Comparison of ENCODE assay signal across 14 cellular contexts in the genomic region with DNA sequence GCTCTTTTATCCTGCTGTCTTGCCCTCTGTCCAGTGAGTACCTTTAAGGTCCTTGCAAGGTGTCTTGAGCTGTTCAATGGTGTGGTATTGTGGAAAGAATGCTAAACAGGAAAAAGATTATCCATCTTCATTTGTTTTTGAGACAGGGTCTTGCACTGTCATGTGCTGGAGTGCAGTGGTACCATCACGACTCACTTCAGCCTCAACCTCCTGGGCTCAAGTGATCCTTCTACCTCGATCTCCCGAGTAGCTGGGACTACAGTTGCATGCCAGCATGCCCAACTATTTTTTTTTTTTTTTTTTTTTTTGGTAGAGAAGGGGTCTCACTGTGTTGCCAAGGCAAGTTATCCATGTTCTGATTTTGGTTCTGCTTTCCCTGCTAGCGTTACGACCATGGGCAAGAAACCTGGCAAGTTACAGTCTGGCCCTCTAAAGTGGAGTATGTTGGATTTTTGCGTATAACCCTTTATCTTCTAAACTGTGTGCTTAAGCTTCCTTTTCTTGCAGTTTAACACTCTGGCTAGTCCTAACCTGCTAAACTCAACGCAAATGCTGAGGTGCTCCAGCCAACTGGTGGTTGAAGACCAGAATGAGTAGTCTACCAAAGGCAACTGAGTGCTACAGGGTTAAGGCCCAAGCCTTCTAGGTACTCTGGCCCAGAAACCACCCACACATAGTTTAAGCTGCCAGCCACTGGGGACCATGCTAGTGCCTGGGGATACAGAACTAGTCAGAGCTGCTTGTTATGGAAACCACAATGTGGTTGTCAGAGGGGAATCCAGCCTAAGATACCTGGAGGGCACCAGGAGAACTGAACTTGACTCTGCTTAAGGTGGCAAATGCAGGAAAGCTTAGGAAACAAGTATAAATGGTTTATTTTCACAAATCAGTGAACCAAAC. TPM values are rescaled to one million over a fixed set of nuclear protein-coding genes. Genes with fewer than 3 reads are reported as not detected.
DNase-seq lines count a peak whose midpoint lies in the region; ATAC-seq, FAIRE-seq and TF ChIP-seq lines count a peak whose summit lies in the region.
"Had no signal": no experiment of that assay in that cellular context is flagged by ENCODE, and none has a peak within 500 bp of the region (broad histone marks: within the 10 kb centered on the region; RNA-seq: fewer than 3 reads in every experiment).

No MANE protein-coding gene starts in this region.

- TF ChIP-seq EP300 in HepG2 (IDR thresholded peaks at IDR 0.05; ENCODE audit: low read depth in 2 of 2, low read length in 2 of 2) (no peak), HepG2 (CRISPR knock-in tag; IDR thresholded peaks at IDR 0.05; ENCODE audit: borderline replicate concordance) (no peak)

- DNase-seq in HepG2 (ENCODE audit: low spot score) (no peak), right lobe of liver (no peak), RPMI7951 (ENCODE audit: low read depth) (peak; percentile 49), bronchial epithelial cell (ENCODE audit: low read depth) (peak; percentile 12), HEK293T (ENCODE audit: extremely low spot score) (no peak), spleen (no peak)
- DNase-seq: AML-193, brain microvascular endothelial cell, immature natural killer cell, psoas muscle, SIG-M5, stomach had no signal

- peaks cover 55% of the 10 kb centered on the region for H3K79me2 ChIP-seq in HepG2 (ENCODE audit: insufficient read depth, low read length)

- no peak for TF ChIP-seq RAD21 in HepG2 (CRISPR knock-in tag; IDR thresholded peaks at IDR 0.05)

- H4K20me1 ChIP-seq in HepG2 (ENCODE audit: insufficient read depth, low read length), result peaks cover 53% of the 10 kb centered on the region

- peaks cover 66% of the 10 kb centered on the region for H3K36me3 Mint-ChIP-seq in stimulated activated memory B cell treated with anti-CD40 and anti-IgM and Interleukin-4, amounts not matched to agents 10 μg/mL and 1 μg/mL and 100 μg/mL, for 72 hours

- no peaks in the 10 kb centered on the region for H3K9me3 Mint-ChIP-seq in stimulated activated memory B cell treated with anti-CD40 and anti-IgM and Interleukin-4, amounts not matched to agents 10 μg/mL and 1 μg/mL and 100 μg/mL, for 72 hours
- H3K9me3 Mint-ChIP-seq: immature natural killer cell had no signal

- FAIRE-seq in HepG2 (lab: Jason Lieb, UNC) (no peak), bronchial epithelial cell (lab: Jason Lieb, UNC) (peak; percentile 43)

- no peak overlapping the region for H3K4me3 ChIP-seq in HepG2 (replicated peaks in 1 of 3; ENCODE audit: insufficient read depth in 1 of 3, low read depth in 2 of 3, low read length in 3 of 3)
- H3K4me3 ChIP-seq in right lobe of liver, result no peak overlapping the region
- no peak overlapping the region for H3K4me3 ChIP-seq in bronchial epithelial cell (ENCODE audit: low read depth, low read length)
- no peak overlapping the region for H3K4me3 ChIP-seq in spleen
- H3K4me3 ChIP-seq: psoas muscle, stomach had no signal

- CTCF ChIA-PET in HepG2 (lab: Yijun Ruan, JAX; ENCODE audit: low intra/inter-chr PET ratio, low total read pairs) (no interaction called here), HEK293T (lab: Yijun Ruan, JAX) (no interaction called here)

- TF ChIP-seq CTCF in HepG2 (CRISPR knock-in tag; IDR thresholded peaks at IDR 0.05) (no peak), right lobe of liver (IDR thresholded peaks at IDR 0.05) (no peak), bronchial epithelial cell (IDR thresholded peaks at IDR 0.05; ENCODE audit: insufficient read depth, low read length, severe bottlenecking) (no peak), spleen (IDR thresholded peaks at IDR 0.05 in 8 of 11, conservative IDR thresholded peaks at IDR 0.05 in 3 of 11) (no peak)

- no peak overlapping the region for H3K4me2 ChIP-seq in HepG2 (ENCODE audit: low read depth, low read length)

- H3K4me1 Mint-ChIP-seq in stimulated activated memory B cell treated with anti-CD40 and anti-IgM and Interleukin-4, amounts not matched to agents 10 μg/mL and 1 μg/mL and 100 μg/mL, for 72 hours, result peaks cover 62% of the 10 kb centered on the region

- H3K9me3 ChIP-seq in HepG2 (ENCODE audit: low read length), result no peaks in the 10 kb centered on the region
- no peaks in the 10 kb centered on the region for H3K9me3 ChIP-seq in right lobe of liver
- no peaks in the 10 kb centered on the region for H3K9me3 ChIP-seq in spleen
- H3K9me3 ChIP-seq: psoas muscle, stomach had no signal

- peak overlapping the region; percentile 11 for H3K4me3 Mint-ChIP-seq in stimulated activated memory B cell treated with anti-CD40 and anti-IgM and Interleukin-4, amounts not matched to agents 10 μg/mL and 1 μg/mL and 100 μg/mL, for 72 hours
- H3K4me3 Mint-ChIP-seq: immature natural killer cell had no signal

- 97% methylated on average over 7 of the region's 7 CpGs for WGBS in HepG2 (ENCODE audit: low lambda C conversion rate)
- 78% methylated on average over 7 of the region's 7 CpGs for WGBS in right lobe of liver (ENCODE audit: insufficient coverage, low coverage, low lambda C conversion rate, missing lambda C conversion rate)
- 77 to 91% (median 86%) methylated on average over 7 of the region's 7 CpGs for WGBS in spleen, 5 donors

- no peak overlapping the region for H3K27ac ChIP-seq in HepG2 (ENCODE audit: extremely low read length, insufficient read depth, low read length)
- H3K27ac ChIP-seq in right lobe of liver, result no peak overlapping the region
- H3K27ac ChIP-seq in spleen, result no peak overlapping the region
- H3K27ac ChIP-seq: brain microvascular endothelial cell, psoas muscle, stomach had no signal

- H2AFZ ChIP-seq in HepG2 (ENCODE audit: low read length), result no peak overlapping the region

- intact Hi-C loops in HepG2 (cut with micrococcal nuclease; ENCODE audit: unreplicated experiment) (no loop called here), right lobe of liver (cut with DNase I) (loop anchor here (10.0 kb wide), 2 partner anchors 45 to 55 kb away; partner anchors contain the start of gene ELOA (in 1 of the 2)), spleen (cut with DNase I; ENCODE audit: low total_unique reads) (loop anchor here (10.0 kb wide), 1 partner anchor 45 kb away; the partner anchor contains the start of gene ELOA)

- BruUV-seq in HepG2 (replicated peaks; lab: Mats Ljungman, UMichigan), result no TSS peak

- in situ Hi-C loops in HepG2 (cut with HindIII; ENCODE audit: extremely low pct_ligation_motif_present, low pct_unique_long_range_greater_than_20kb), result no loop called here

- no peak overlapping the region for H3K9ac ChIP-seq in HepG2 (ENCODE audit: insufficient read depth, low read depth, low read length)

- TF ChIP-seq POLR2A in HepG2 (IDR thresholded peaks at IDR 0.05; ENCODE audit: insufficient read depth in 1 of 2, low read depth in 2 of 2, low read length in 2 of 2), result no peak; a peak in 1 of 4 replicates
- TF ChIP-seq POLR2A in right lobe of liver (IDR thresholded peaks at IDR 0.05), result no peak
- TF ChIP-seq POLR2A in spleen (IDR thresholded peaks at IDR 0.05), result no peak

- H3K27me3 ChIP-seq in HepG2 (ENCODE audit: control insufficient read depth in 1 of 2, insufficient read depth in 2 of 2, low read length in 2 of 2) (no peaks in the 10 kb centered on the region), right lobe of liver (no peaks in the 10 kb centered on the region), bronchial epithelial cell (ENCODE audit: control insufficient read depth, insufficient read depth, low read length) (no peaks in the 10 kb centered on the region), spleen (replicated peaks in 1 of 7) (no peaks in the 10 kb centered on the region)
- H3K27me3 ChIP-seq: brain microvascular endothelial cell, stomach had no signal

- peaks cover 25 to 76% of the 10 kb centered on the region in 2 experiments for H3K36me3 ChIP-seq in HepG2 (replicated peaks in 1 of 2; ENCODE audit: control insufficient read depth in 1 of 2, insufficient read depth in 2 of 2, low read length in 2 of 2)
- H3K36me3 ChIP-seq in right lobe of liver, result peaks cover 0 to 78% (median 38%) of the 10 kb centered on the region in 4 donors
- H3K36me3 ChIP-seq in bronchial epithelial cell (ENCODE audit: control insufficient read depth, insufficient read depth, low read length), result peaks cover 34% of the 10 kb centered on the region
- peaks cover 7 to 96% (median 83%) of the 10 kb centered on the region in 6 donors for H3K36me3 ChIP-seq in spleen

- no peaks in the 10 kb centered on the region for H3K27me3 Mint-ChIP-seq in stimulated activated memory B cell treated with anti-CD40 and anti-IgM and Interleukin-4, amounts not matched to agents 10 μg/mL and 1 μg/mL and 100 μg/mL, for 72 hours

- H3K27ac Mint-ChIP-seq in stimulated activated memory B cell treated with anti-CD40 and anti-IgM and Interleukin-4, amounts not matched to agents 10 μg/mL and 1 μg/mL and 100 μg/mL, for 72 hours, result peak overlapping the region; percentile 36

- H3K4me1 ChIP-seq in HepG2 (ENCODE audit: insufficient read depth, low read length), result peaks cover 49% of the 10 kb centered on the region
- H3K4me1 ChIP-seq in right lobe of liver, result peaks cover 0 to 14% (median 6%) of the 10 kb centered on the region in 4 donors
- H3K4me1 ChIP-seq in spleen, result peaks cover 0 to 71% (median 50%) of the 10 kb centered on the region in 6 donors

- POLR2A ChIA-PET in HepG2 (lab: Yijun Ruan, JAX), result interaction anchor here (0.7 to 3.3 kb wide), 4 partner anchors 7 to 101 kb away, joined by 3 to 26 read pairs (median 4); partner anchors contain the start of genes ELOA, GALE and RPL11
- POLR2A ChIA-PET in HEK293T (lab: Yijun Ruan, JAX), result interaction anchor here (0.6 to 1.5 kb wide), 2 partner anchors 8 to 356 kb away, joined by 3 to 9 read pairs; partner anchors contain the start of gene RPL11

- peak; percentile 17; the same call in 1 of the 3 replicates for ATAC-seq in HepG2
- ATAC-seq in right lobe of liver, result no peak
- ATAC-seq in stimulated activated memory B cell treated with anti-CD40 and anti-IgM and Interleukin-4, amounts not matched to agents 10 μg/mL and 1 μg/mL and 100 μg/mL, for 72 hours, result peak; percentile 97
- ATAC-seq in HG02798 (IDR thresholded peaks at IDR 0.05; ENCODE audit: poor library complexity, unreplicated experiment), result no peak
- ATAC-seq: psoas muscle had no signal

RNA-seq across cellular contexts. Expression of gene RPL11, which starts 7.9 kb away (rescaled TPM):
- total RNA-seq in HepG2 (2016; rRNA removed; fragmentation: Illumina TruSeq; extraction: Trizol), result 2,010 and 2,638 TPM in 2 replicates
- 1,858 and 2,176 TPM in 2 replicates for total RNA-seq in HepG2 (2016; cell fraction: cytosol; rRNA removed; fragmentation: Illumina TruSeq; extraction: Trizol; ENCODE audit: low read depth)
- total RNA-seq in HepG2 (2016; cell fraction: insoluble cytoplasmic fraction; rRNA removed; fragmentation: Illumina TruSeq; extraction: Trizol), result 2,021 and 2,756 TPM in 2 replicates
- total RNA-seq in HepG2 (2016; cell fraction: membrane; rRNA removed; fragmentation: Illumina TruSeq; extraction: Trizol), result 3,644 and 4,048 TPM in 2 replicates
- total RNA-seq in HepG2 (2016; cell fraction: nucleus; rRNA removed; fragmentation: Illumina TruSeq; extraction: Trizol), result 641 and 715 TPM in 2 replicates
- polyA plus RNA-seq in HepG2 (2011; rRNA removed), result 1,552 and 1,682 TPM in 2 replicates
- 1,274 and 1,563 TPM in 2 replicates for polyA plus RNA-seq in HepG2 (2011; cell fraction: cytosol; rRNA removed)
- polyA plus RNA-seq in HepG2 (2011; cell fraction: nucleus; rRNA removed), result 268 and 378 TPM in 2 replicates
- 3,472 and 3,503 TPM in 2 replicates for polyA plus RNA-seq in HepG2 (2012)
- 3,344 and 3,698 TPM in 2 replicates for polyA plus RNA-seq in HepG2 (2016; cell fraction: cytosol; fragmentation: Illumina TruSeq; extraction: Trizol; ENCODE audit: low read depth)
- polyA plus RNA-seq in HepG2 (2016; cell fraction: insoluble cytoplasmic fraction; fragmentation: Illumina TruSeq; extraction: Trizol; ENCODE audit: low read depth), result 3,158 and 3,586 TPM in 2 replicates
- 4,657 and 4,799 TPM in 2 replicates for polyA plus RNA-seq in HepG2 (2016; cell fraction: membrane; fragmentation: Illumina TruSeq; extraction: Trizol; ENCODE audit: low read depth)
- 1,462 and 1,519 TPM in 2 replicates for polyA plus RNA-seq in HepG2 (2016; cell fraction: nucleus; fragmentation: Illumina TruSeq; extraction: Trizol; ENCODE audit: insufficient read depth, low read depth)
- 334 and 786 TPM in 2 replicates for polyA minus RNA-seq in HepG2 (2011; rRNA and poly(A)+ RNA removed; ENCODE audit: low replicate concordance)
- polyA minus RNA-seq in HepG2 (2011; cell fraction: cytosol; rRNA and poly(A)+ RNA removed), result 353 and 418 TPM in 2 replicates
- polyA minus RNA-seq in HepG2 (2011; cell fraction: nucleus; rRNA and poly(A)+ RNA removed), result 166 and 250 TPM in 2 replicates
- 100 to 1,000 TPM; 341 to 471 (median 405) TPM for total RNA-seq in right lobe of liver
- total RNA-seq in RPMI7951 (2014; rRNA removed; shearing (Covaris generic)), result 1,145 and 1,398 TPM in 2 replicates
- total RNA-seq in bronchial epithelial cell, result 1,896 and 1,988 TPM in 2 replicates
- 1,000 to 10,000 TPM in 4 of 7 donors, 100 to 1,000 TPM in 3; 864 to 1,229 (median 1,082) TPM for total RNA-seq in spleen
- polyA plus RNA-seq in spleen, result 1,000 to 10,000 TPM; 4,161 to 6,089 (median 5,782) TPM

RNA-seq across cellular contexts. Expression of gene ELOA, which starts 43.7 kb away (rescaled TPM):
- total RNA-seq in HepG2 (2016; rRNA removed; fragmentation: Illumina TruSeq; extraction: Trizol), result 28.5 and 36.3 TPM in 2 replicates
- total RNA-seq in HepG2 (2016; cell fraction: cytosol; rRNA removed; fragmentation: Illumina TruSeq; extraction: Trizol; ENCODE audit: low read depth), result 7.3 and 7.8 TPM in 2 replicates
- total RNA-seq in HepG2 (2016; cell fraction: insoluble cytoplasmic fraction; rRNA removed; fragmentation: Illumina TruSeq; extraction: Trizol), result 27.5 and 30.2 TPM in 2 replicates
- 23.8 and 29.0 TPM in 2 replicates for total RNA-seq in HepG2 (2016; cell fraction: membrane; rRNA removed; fragmentation: Illumina TruSeq; extraction: Trizol)
- total RNA-seq in HepG2 (2016; cell fraction: nucleus; rRNA removed; fragmentation: Illumina TruSeq; extraction: Trizol), result 16.4 and 21.2 TPM in 2 replicates
- polyA plus RNA-seq in HepG2 (2011; rRNA removed), result 14.2 and 14.8 TPM in 2 replicates
- polyA plus RNA-seq in HepG2 (2011; cell fraction: cytosol; rRNA removed), result 9.6 and 12.3 TPM in 2 replicates
- 10.0 and 12.4 TPM in 2 replicates for polyA plus RNA-seq in HepG2 (2011; cell fraction: nucleus; rRNA removed)
- polyA plus RNA-seq in HepG2 (2012), result 16.3 and 19.1 TPM in 2 replicates
- 11.2 and 13.3 TPM in 2 replicates for polyA plus RNA-seq in HepG2 (2016; cell fraction: cytosol; fragmentation: Illumina TruSeq; extraction: Trizol; ENCODE audit: low read depth)
- polyA plus RNA-seq in HepG2 (2016; cell fraction: insoluble cytoplasmic fraction; fragmentation: Illumina TruSeq; extraction: Trizol; ENCODE audit: low read depth), result 33.1 and 41.5 TPM in 2 replicates
- polyA plus RNA-seq in HepG2 (2016; cell fraction: membrane; fragmentation: Illumina TruSeq; extraction: Trizol; ENCODE audit: low read depth), result 21.3 and 28.9 TPM in 2 replicates
- 32.1 and 36.1 TPM in 2 replicates for polyA plus RNA-seq in HepG2 (2016; cell fraction: nucleus; fragmentation: Illumina TruSeq; extraction: Trizol; ENCODE audit: insufficient read depth, low read depth)
- polyA minus RNA-seq in HepG2 (2011; rRNA and poly(A)+ RNA removed; ENCODE audit: low replicate concordance), result 9.7 and 21.5 TPM in 2 replicates
- 18.6 and 21.7 TPM in 2 replicates for polyA minus RNA-seq in HepG2 (2011; cell fraction: cytosol; rRNA and poly(A)+ RNA removed)
- 12.0 and 20.3 TPM in 2 replicates for polyA minus RNA-seq in HepG2 (2011; cell fraction: nucleus; rRNA and poly(A)+ RNA removed)
- total RNA-seq in right lobe of liver, result 10 to 100 TPM; 21.1 to 42.2 (median 36.1) TPM
- 48.9 and 57.0 TPM in 2 replicates for total RNA-seq in RPMI7951 (2014; rRNA removed; shearing (Covaris generic))
- 16.8 and 19.6 TPM in 2 replicates for total RNA-seq in bronchial epithelial cell
- total RNA-seq in spleen, result 10 to 100 TPM; 30.3 to 38.0 (median 34.0) TPM
- polyA plus RNA-seq in spleen, result 10 to 100 TPM in 2 of 3 donors, 1 to 10 TPM in 1; 7.9 to 12.2 (median 10.0) TPM

Comparison
In these comparisons a context has a peak if more than half of its experiments do, and no peak if none do; other contexts are left out.
1. ATAC-seq: peak in HepG2 (single experiment) and stimulated activated memory B cell treated with anti-CD40 and anti-IgM and Interleukin-4, amounts not matched to agents 10 μg/mL and 1 μg/mL and 100 μg/mL, for 72 hours (single experiment); none in right lobe of liver (0 of 4) and HG02798 (single experiment).
2. DNase-seq: peak in RPMI7951 (single experiment) and bronchial epithelial cell (single experiment); none in HepG2 (single experiment), right lobe of liver (0 of 3), HEK293T (single experiment) and spleen (single experiment).